In the genomic region with DNA sequence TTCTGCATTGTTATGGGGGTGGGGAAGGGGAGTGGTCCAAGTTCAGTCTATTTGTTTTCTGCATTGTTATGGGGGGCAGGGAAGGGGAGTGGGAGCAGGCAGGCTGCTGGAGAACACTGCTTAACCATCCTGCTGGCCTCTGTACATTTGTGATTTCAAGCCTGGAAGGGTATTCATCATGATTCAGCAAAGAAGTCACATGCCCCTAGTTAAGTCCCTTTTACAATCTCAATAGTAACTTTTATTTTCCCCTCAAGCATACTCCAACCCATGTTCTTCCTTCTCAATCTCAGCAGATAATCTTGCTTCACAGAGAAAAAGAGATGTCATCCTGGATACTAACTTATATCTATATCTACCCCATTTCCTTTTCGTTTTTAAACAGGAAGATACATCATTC, we compare ENCODE assay signal across 26 cellular contexts.
"Had no signal": no experiment of that assay in that cellular context is flagged by ENCODE, and none has a peak within 500 bp of the region (broad histone marks: within the 10 kb centered on the region; RNA-seq: fewer than 3 reads in every experiment).

No MANE protein-coding gene starts in this region.

- FAIRE-seq: frontal cortex had no signal

- H3K4me1 Mint-ChIP-seq: neural crest cell had no signal

- H3K9me3 ChIP-seq: colonic mucosa, left ventricle myocardium inferior, prostate gland had no signal

- H3K36me3 ChIP-seq: brain microvascular endothelial cell, colonic mucosa, left ventricle myocardium inferior, prostate gland had no signal

- H3K4me3 ChIP-seq: colonic mucosa, left ventricle myocardium inferior, prostate gland, skin epidermis had no signal

- H3K36me3 Mint-ChIP-seq: type B pancreatic cell had no signal

- DNase-seq: activated CD8-positive, alpha-beta memory T cell treated with anti-CD3 and anti-CD28 coated beads for 24 hours; activated CD8-positive, alpha-beta memory T cell treated with anti-CD3 and anti-CD28 coated beads, Interleukin-2, amount 50 U/mL, for 48 hours; activated effector memory CD4-positive, alpha-beta T cell treated with Interleukin-2 at 50 U/mL for 16 hours; activated naive CD4-positive, alpha-beta T cell treated with anti-CD3 and anti-CD28 coated beads, Interleukin-2, amount 10 ng/mL, durations not matched to agents 7 days and 5 days; activated naive CD8-positive, alpha-beta T cell treated with anti-CD3 and anti-CD28 coated beads, Interleukin-2, amount 50 U/mL, for 24 hours; activated T-cell treated with anti-CD3 and anti-CD28 coated beads, Interleukin-2, amount 50 U/mL, for 48 hours; aorta; brain microvascular endothelial cell; central memory CD4-positive, alpha-beta T cell; colonic mucosa; endodermal cell; hypothalamus; left ventricle myocardium inferior; mammary epithelial cell; right cardiac atrium; stimulated activated CD4-positive, alpha-beta T cell treated with anti-CD3 and anti-CD28 coated beads, Interleukin-15, amount 100 ng/mL, for 24 hours; stimulated activated CD4-positive, alpha-beta T cell treated with anti-CD3 and anti-CD28 coated beads, Interleukin-2, amount 100 ng/mL, for 48 hours; stimulated activated naive CD8-positive, alpha-beta T cell treated with anti-CD3 and anti-CD28 coated beads, Interleukin-15, amount 100 ng/mL, for 72 hours; T-helper 9 cell had no signal

- ATAC-seq: activated CD4-positive, CD25-positive, alpha-beta regulatory T cell treated with anti-CD3 and anti-CD28 coated beads, Interleukin-2, amount 50 U/mL, for 24 hours; right cardiac atrium; stimulated activated naive CD8-positive, alpha-beta T cell treated with anti-CD3 and anti-CD28 coated beads, Interleukin-15, amount 100 ng/mL, for 72 hours had no signal

- H3K27me3 ChIP-seq: brain microvascular endothelial cell, colonic mucosa had no signal

- H3K9me3 Mint-ChIP-seq: activated naive CD4-positive, alpha-beta T cell treated with anti-CD3 and anti-CD28 coated beads, Interleukin-2, amount 10 ng/mL, durations not matched to agents 7 days and 5 days; activated naive CD8-positive, alpha-beta T cell treated with anti-CD3 and anti-CD28 coated beads, Interleukin-2, amount 50 U/mL, for 24 hours; endodermal cell; neural crest cell; stimulated activated naive CD8-positive, alpha-beta T cell treated with anti-CD3 and anti-CD28 coated beads, Interleukin-15, amount 100 ng/mL, for 72 hours had no signal

- H3K4me1 ChIP-seq: colonic mucosa, prostate gland had no signal

- H3K27me3 Mint-ChIP-seq: activated naive CD4-positive, alpha-beta T cell treated with anti-CD3 and anti-CD28 coated beads, Interleukin-2, amount 10 ng/mL, durations not matched to agents 7 days and 5 days; activated naive CD8-positive, alpha-beta T cell treated with anti-CD3 and anti-CD28 coated beads, Interleukin-2, amount 50 U/mL, for 24 hours; stimulated activated naive CD8-positive, alpha-beta T cell treated with anti-CD3 and anti-CD28 coated beads, Interleukin-15, amount 100 ng/mL, for 72 hours; type B pancreatic cell had no signal

- H3K27ac ChIP-seq: brain microvascular endothelial cell, colonic mucosa, epithelial cell of prostate, left ventricle myocardium inferior, prostate gland had no signal

- H3K4me3 Mint-ChIP-seq: activated naive CD4-positive, alpha-beta T cell treated with anti-CD3 and anti-CD28 coated beads, Interleukin-2, amount 10 ng/mL, durations not matched to agents 7 days and 5 days; endodermal cell; neural crest cell; type B pancreatic cell had no signal

- H3K27ac Mint-ChIP-seq: activated naive CD4-positive, alpha-beta T cell treated with anti-CD3 and anti-CD28 coated beads, Interleukin-2, amount 10 ng/mL, durations not matched to agents 7 days and 5 days; activated naive CD8-positive, alpha-beta T cell treated with anti-CD3 and anti-CD28 coated beads, Interleukin-2, amount 50 U/mL, for 24 hours; endodermal cell; stimulated activated naive CD8-positive, alpha-beta T cell treated with anti-CD3 and anti-CD28 coated beads, Interleukin-15, amount 100 ng/mL, for 72 hours; type B pancreatic cell had no signal
